Comparison of ENCODE assay signal across 11 cellular contexts in genomic region chr10:125696884-125697283, GRCh38. TPM values are rescaled to one million over a fixed set of nuclear protein-coding genes. Genes with fewer than 3 reads are reported as not detected.
"Had no signal": no experiment of that assay in that cellular context is flagged by ENCODE, and none has a peak within 500 bp of the region (broad histone marks: within the 10 kb centered on the region; RNA-seq: fewer than 3 reads in every experiment).

No MANE protein-coding gene starts in this region.

RNA-seq across cellular contexts. Expression of gene TEX36, which starts 13.9 kb away (rescaled TPM):
- total RNA-seq: OCI-LY7, PC-3, Peyer's patch, Right ventricle myocardium inferior, Right ventricle myocardium superior, RPMI7951, SJCRH30, SJSA1, SK-MEL-5, T-cell had no signal
- polyA plus RNA-seq: SK-N-SH had no signal
